ENCODE assay signal across 8 cellular contexts in genomic region chr5:56817306-56817986, GRCh38. TPM values are rescaled to one million over a fixed set of nuclear protein-coding genes. Genes with fewer than 3 reads are reported as not detected.
DNase-seq lines count a peak whose midpoint lies in the region; ATAC-seq and TF ChIP-seq lines count a peak whose summit lies in the region.

No MANE protein-coding gene starts in this region.

- peak overlapping the region; percentile 82 for H3K4me3 ChIP-seq in AG10803 (ENCODE audit: low read length)
- peak overlapping the region; percentile 85 for H3K4me3 ChIP-seq in HUES64 (ENCODE audit: low read length)

- no peak overlapping the region for H3K27ac ChIP-seq in HUES64 (ENCODE audit: low read depth, low read length)

- TF ChIP-seq CTCF in AG10803 (conservative IDR thresholded peaks at IDR 0.05; ENCODE audit: low read length) = no peak

- H3K27ac Mint-ChIP-seq in central memory CD8-positive, alpha-beta T cell (ENCODE audit: low read depth) = peak overlapping the region; percentile 91
- peak overlapping the region; percentile 73 to 91 (median 82) for H3K27ac Mint-ChIP-seq in naive thymus-derived CD8-positive, alpha-beta T cell

- peak overlapping the region; percentile 91 for H3K4me3 Mint-ChIP-seq in central memory CD8-positive, alpha-beta T cell
- H3K4me3 Mint-ChIP-seq in naive thymus-derived CD8-positive, alpha-beta T cell = peak overlapping the region; percentile 79 to 94 (median 92)

- peaks cover 16% of the 10 kb centered on the region for H3K36me3 Mint-ChIP-seq in central memory CD8-positive, alpha-beta T cell (ENCODE audit: insufficient read depth)
- peaks cover 0 to 3% (median 0%) of the 10 kb centered on the region in 3 donors for H3K36me3 Mint-ChIP-seq in naive thymus-derived CD8-positive, alpha-beta T cell

- H3K9ac ChIP-seq in HUES64 (ENCODE audit: low read depth, low read length) = no peak overlapping the region

- H3K36me3 ChIP-seq in HUES64 (ENCODE audit: insufficient read depth, low read length) = no peaks in the 10 kb centered on the region

- H3K9me3 Mint-ChIP-seq in central memory CD8-positive, alpha-beta T cell = no peaks in the 10 kb centered on the region
- H3K9me3 Mint-ChIP-seq in naive thymus-derived CD8-positive, alpha-beta T cell = no peaks in the 10 kb centered on the region

- H3K4me1 ChIP-seq in HUES64 (ENCODE audit: insufficient read depth, low read length) = peaks cover 31% of the 10 kb centered on the region

- peaks cover 39% of the 10 kb centered on the region for H3K4me1 Mint-ChIP-seq in central memory CD8-positive, alpha-beta T cell
- peaks cover 22 to 67% (median 48%) of the 10 kb centered on the region in 4 donors for H3K4me1 Mint-ChIP-seq in naive thymus-derived CD8-positive, alpha-beta T cell

- DNase-seq in AG10803 (ENCODE audit: low read depth) (no peak), NCI-H146 (lab: John Stamatoyannopoulos, UW) (no peak)
- no peak for DNase-seq in central memory CD8-positive, alpha-beta T cell (ENCODE audit: low spot score in 2 of 2)
- DNase-seq in naive thymus-derived CD8-positive, alpha-beta T cell = no peak

- ATAC-seq in central memory CD8-positive, alpha-beta T cell (replicated peaks; ENCODE audit: extremely low read depth, poor library complexity, severe bottlenecking) = no peak
- ATAC-seq in naive thymus-derived CD8-positive, alpha-beta T cell = no peak
- ATAC-seq in GM21447 (IDR thresholded peaks at IDR 0.05; ENCODE audit: unreplicated experiment) (no peak), HG03460 (IDR thresholded peaks at IDR 0.05; ENCODE audit: unreplicated experiment) (no peak), esophagus mucosa (no peak)

- H3K27me3 ChIP-seq in HUES64 (ENCODE audit: insufficient read depth, low read length) = peaks cover 35% of the 10 kb centered on the region

- 31% methylated on average over 6 of the region's 8 CpGs for WGBS in HUES64

- no peaks in the 10 kb centered on the region for H3K9me3 ChIP-seq in HUES64 (ENCODE audit: insufficient read depth, low read depth, low read length)

- POLR2A ChIA-PET in naive thymus-derived CD8-positive, alpha-beta T cell (lab: Charles Lee) = no interaction called here

- no peaks in the 10 kb centered on the region for H3K27me3 Mint-ChIP-seq in central memory CD8-positive, alpha-beta T cell
- H3K27me3 Mint-ChIP-seq in naive thymus-derived CD8-positive, alpha-beta T cell = no peaks in the 10 kb centered on the region

RNA-seq across cellular contexts. Expression of gene MAP3K1, which starts 2.1 kb away (rescaled TPM):
- 8.0 TPM for polyA plus RNA-seq in HUES64 (2013, experiment 1 of 2)
- 8.6 TPM for polyA plus RNA-seq in HUES64 (2013, experiment 2 of 2)
- total RNA-seq in naive thymus-derived CD8-positive, alpha-beta T cell = 10 to 100 TPM; 35.6 to 38.0 TPM
- 10 to 100 TPM; 15.3 to 20.3 (median 19.2) TPM for polyA plus RNA-seq in naive thymus-derived CD8-positive, alpha-beta T cell
- total RNA-seq in esophagus mucosa = 15.5 TPM
